ENCODE assay signal across 8 cellular contexts in genomic region chr19:49362048-49362925, GRCh38.
DNase-seq lines count a peak whose midpoint lies in the region; ATAC-seq and TF ChIP-seq lines count a peak whose summit lies in the region.

Gene TEAD2, minus strand, starts transcription at chr19:49362416. Its CDS starts 2,341 bp downstream, at chr19:49360075.

- peak within 1 kb of the TSS; percentile 84 for H3K4me3 ChIP-seq in AG10803 (ENCODE audit: low read length)
- peak within 1 kb of the TSS; percentile 94 for H3K4me3 ChIP-seq in astrocyte of the cerebellum (ENCODE audit: low read depth, low read length)

- in situ Hi-C loops in astrocyte of the cerebellum (cut with HindIII; ENCODE audit: low sequenced_read_pairs), result no loop called here

- DNase-seq in AG10803 (ENCODE audit: low read depth) (peak; percentile 46), HuH-7 (ENCODE audit: low spot score) (peak; percentile 81), astrocyte of the cerebellum (ENCODE audit: low read depth) (no peak), hepatic stellate cell (ENCODE audit: low spot score) (peak; percentile 82), retina (peak; percentile 78), NCI-H1092 (lab: John Stamatoyannopoulos, UW) (no peak), GM19238 (ENCODE audit: insufficient read length, low spot score) (no peak)

- no peak for ATAC-seq in GM21367 (IDR thresholded peaks at IDR 0.05; ENCODE audit: unreplicated experiment)

- TF ChIP-seq CTCF in AG10803 (conservative IDR thresholded peaks at IDR 0.05; ENCODE audit: low read length), result no peak
- no peak for TF ChIP-seq CTCF in astrocyte of the cerebellum (IDR thresholded peaks at IDR 0.05; ENCODE audit: low read depth, low read length, missing control alignments)

Comparison
In these comparisons a context has a peak if more than half of its experiments do, and no peak if none do; other contexts are left out.
1. DNase-seq: peak in AG10803 (single experiment), HuH-7 (single experiment), hepatic stellate cell (single experiment) and retina (single experiment); none in astrocyte of the cerebellum (single experiment), NCI-H1092 (single experiment) and GM19238 (single experiment).